22 cellular contexts compared by ENCODE assay signal in genomic region chr3:61896251-61896650, GRCh38.
"Had no signal": no experiment of that assay in that cellular context is flagged by ENCODE, and none has a peak within 500 bp of the region (broad histone marks: within the 10 kb centered on the region; RNA-seq: fewer than 3 reads in every experiment).

No MANE protein-coding gene starts in this region.

- H3K9me3 ChIP-seq: pancreas, spleen, testis, tibial nerve had no signal

- FAIRE-seq: colon, kidney, pancreas had no signal

- H3K4me3 ChIP-seq: hepatocyte, pancreas, spleen, testis, tibial nerve had no signal

- H3K27ac ChIP-seq: foreskin keratinocyte, pancreas, spleen, tibial nerve had no signal

- ATAC-seq: effector memory CD8-positive, alpha-beta T cell; foreskin keratinocyte; left cardiac atrium; right cardiac atrium; stimulated activated naive B cell treated with anti-CD40 and anti-IgM and Interleukin-4, amounts not matched to agents 10 μg/mL and 1 μg/mL and 100 μg/mL, for 72 hours; stimulated activated naive CD8-positive, alpha-beta T cell treated with anti-CD3 and anti-CD28 coated beads, Interleukin-15, amount 100 ng/mL, for 72 hours had no signal

- H2AFZ ChIP-seq: hepatocyte had no signal

- H3K27me3 ChIP-seq: hepatocyte, pancreas, spleen, testis, tibial nerve had no signal

- DNase-seq: cerebellar nuclear complex; effector memory CD8-positive, alpha-beta T cell; erythroblast; kidney; left cardiac atrium; mesenchymal stem cell; midbrain; naive B cell; occipital lobe; pancreas; right cardiac atrium; spleen; stimulated activated CD4-positive, alpha-beta T cell treated with anti-CD3 and anti-CD28 coated beads, Interleukin-15, amount 100 ng/mL, for 24 hours; stimulated activated CD4-positive, alpha-beta T cell treated with anti-CD3 and anti-CD28 coated beads, Interleukin-1b, Interleukin-23, amount 100 ng/mL, for 48 hours; stimulated activated CD4-positive, alpha-beta T cell treated with anti-CD3 and anti-CD28 coated beads, Interleukin-4, amount 100 ng/mL, for 4 hours; stimulated activated naive B cell treated with anti-CD40 and anti-IgM and Interleukin-4, amounts not matched to agents 10 μg/mL and 1 μg/mL and 100 μg/mL, for 72 hours; stimulated activated naive CD8-positive, alpha-beta T cell treated with anti-CD3 and anti-CD28 coated beads, Interleukin-15, amount 100 ng/mL, for 72 hours; testis had no signal

- H3K36me3 ChIP-seq: pancreas, spleen, tibial nerve had no signal
